Comparison of ENCODE assay signal across 8 cellular contexts in the genomic region with DNA sequence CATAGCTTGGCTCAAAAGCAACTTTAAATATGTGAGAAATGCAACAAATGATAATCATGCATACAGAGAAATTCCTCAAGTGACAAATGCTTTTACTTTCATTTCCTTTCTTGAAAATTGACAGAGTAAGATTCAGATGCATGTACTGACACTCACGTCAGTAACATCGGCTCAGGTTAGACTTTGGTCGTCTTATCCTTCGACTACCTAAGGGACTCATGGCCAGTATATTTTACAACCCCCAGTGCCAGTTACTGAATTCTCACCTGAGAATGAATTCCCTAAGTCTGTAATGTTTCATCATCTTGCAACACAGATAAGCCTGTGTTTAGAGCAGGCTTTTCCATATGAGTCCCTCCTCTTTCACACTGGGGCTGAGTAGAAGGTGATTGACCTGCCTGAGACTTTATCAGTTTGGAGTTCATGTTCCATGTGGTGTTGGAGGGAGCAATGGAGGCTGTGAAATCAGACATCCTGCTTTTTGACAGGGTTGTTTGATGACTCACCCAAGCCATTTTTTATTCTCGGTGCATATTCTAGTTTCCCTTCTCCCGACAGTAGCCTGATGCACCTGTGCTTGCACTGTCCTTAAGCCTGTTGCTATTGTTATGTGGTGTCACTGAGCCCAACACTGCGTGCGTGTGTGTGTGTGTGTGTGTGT. TPM values are rescaled to one million over a fixed set of nuclear protein-coding genes. Genes with fewer than 3 reads are reported as not detected.
DNase-seq lines count a peak whose midpoint lies in the region; ATAC-seq and TF ChIP-seq lines count a peak whose summit lies in the region.

No MANE protein-coding gene starts in this region.

- H3K9me3 Mint-ChIP-seq in neural progenitor cell: peaks cover 2% of the 10 kb centered on the region

- POLR2A ChIA-PET in GM10248 (lab: Yijun Ruan, JAX): no interaction called here

- 43 to 65% (median 55%) methylated on average over 8 of the region's 8 CpGs for WGBS in stomach, 5 donors

- DNase-seq in GM10248 (ENCODE audit: extremely low spot score) (peak; percentile 36), HT-29 (ENCODE audit: low spot score) (peak; percentile 28), adipocyte (ENCODE audit: low read depth) (peak; percentile 41), neural progenitor cell (ENCODE audit: low spot score) (peak; percentile 6), stomach (no peak), NCI-H1048 (lab: John Stamatoyannopoulos, UW) (no peak)

- CTCF ChIA-PET in GM10248 (lab: Yijun Ruan, JAX): interaction anchor here (1.5 kb wide), 1 partner anchor 10 kb away, joined by 5 read pairs; no protein-coding TSS in a partner anchor

- H3K27me3 Mint-ChIP-seq in neural progenitor cell (ENCODE audit: insufficient read depth, low read depth): peaks cover 8% of the 10 kb centered on the region

- H3F3A ChIP-seq in neural progenitor cell (ENCODE audit: low read depth): no peaks in the 10 kb centered on the region

- H3K36me3 Mint-ChIP-seq in neural progenitor cell: peaks cover 1% of the 10 kb centered on the region

- no peak for TF ChIP-seq POLR2A in stomach (IDR thresholded peaks at IDR 0.05)

- H3K27me3 ChIP-seq in adipocyte (replicated peaks; ENCODE audit: control insufficient read depth, insufficient read depth, low read length) (no peaks in the 10 kb centered on the region), neural progenitor cell (no peaks in the 10 kb centered on the region), stomach (no peaks in the 10 kb centered on the region)

- H3K4me3 ChIP-seq in adipocyte (ENCODE audit: low read length) (no peak overlapping the region), neural progenitor cell (no peak overlapping the region), stomach (no peak overlapping the region)

- TF ChIP-seq EP300 in stomach (IDR thresholded peaks at IDR 0.05): no peak

- H3K4me3 Mint-ChIP-seq in neural progenitor cell: no peak overlapping the region

- no peak for TF ChIP-seq CTCF in GM10248 (IDR thresholded peaks at IDR 0.05; ENCODE audit: control extremely low read depth, extremely low read depth, low read depth, missing control alignments)
- no peak for TF ChIP-seq CTCF in neural progenitor cell (IDR thresholded peaks at IDR 0.05)
- no peak for TF ChIP-seq CTCF in stomach (IDR thresholded peaks at IDR 0.05)

- H3K4me2 ChIP-seq in neural progenitor cell: no peak overlapping the region

- H3K79me2 ChIP-seq in neural progenitor cell (ENCODE audit: low read depth): no peaks in the 10 kb centered on the region

- H3K9me3 ChIP-seq in adipocyte (ENCODE audit: control insufficient read depth, low read length): no peaks in the 10 kb centered on the region
- no peaks in the 10 kb centered on the region for H3K9me3 ChIP-seq in neural progenitor cell (ENCODE audit: low read depth)
- H3K9me3 ChIP-seq in stomach: no peaks in the 10 kb centered on the region

- peaks cover 3% of the 10 kb centered on the region for H3K4me1 Mint-ChIP-seq in neural progenitor cell

- no peaks in the 10 kb centered on the region for H3K36me3 ChIP-seq in adipocyte (ENCODE audit: control insufficient read depth, insufficient read depth, low read length, severe bottlenecking)
- H3K36me3 ChIP-seq in neural progenitor cell: no peaks in the 10 kb centered on the region
- no peaks in the 10 kb centered on the region for H3K36me3 ChIP-seq in stomach

- no peak overlapping the region for H2AFZ ChIP-seq in neural progenitor cell (replicated peaks)

- peaks cover 17% of the 10 kb centered on the region for H3K4me1 ChIP-seq in adipocyte (ENCODE audit: control insufficient read depth, insufficient read depth, low read length)
- no peaks in the 10 kb centered on the region for H3K4me1 ChIP-seq in neural progenitor cell
- peaks cover 0 to 8% (median 2%) of the 10 kb centered on the region in 4 donors for H3K4me1 ChIP-seq in stomach

- no peaks in the 10 kb centered on the region for H4K20me1 ChIP-seq in neural progenitor cell (ENCODE audit: low read depth)

- no peak overlapping the region for H3K27ac Mint-ChIP-seq in neural progenitor cell

- H3K27ac ChIP-seq in neural progenitor cell: no peak overlapping the region
- peak overlapping the region in 1 of 5 donors; percentile 52 for H3K27ac ChIP-seq in stomach

- intact Hi-C loops in stomach (cut with DNase I; ENCODE audit: low total_unique reads): no loop called here

- H3K9ac ChIP-seq in adipocyte (ENCODE audit: low read length): no peak overlapping the region
- no peak overlapping the region for H3K9ac ChIP-seq in neural progenitor cell

- ATAC-seq in GM21360 (IDR thresholded peaks at IDR 0.05; ENCODE audit: unreplicated experiment) (peak; percentile 31), HG03565 (IDR thresholded peaks at IDR 0.05; ENCODE audit: unreplicated experiment) (no peak)

RNA-seq across cellular contexts. Expression of gene ATP8B1, which starts 30.5 kb away (rescaled TPM):
- 25.8 and 34.0 TPM in 2 replicates for total RNA-seq in HT-29 (2014; rRNA removed; shearing (Covaris generic))
- total RNA-seq in neural progenitor cell (ENCODE audit: low replicate concordance): 0.03 and 0.15 TPM in 2 replicates
- total RNA-seq in stomach: 100 to 1,000 TPM in 3 of 5 donors, 10 to 100 TPM in 2; 29.0 to 189 (median 107) TPM
- 10 to 100 TPM; 14.4 to 25.2 (median 14.9) TPM for polyA plus RNA-seq in stomach

Comparison
In these comparisons a context has a peak if more than half of its experiments do, and no peak if none do; other contexts are left out.
1. DNase-seq: peak in GM10248 (single experiment), HT-29 (single experiment), adipocyte (single experiment) and neural progenitor cell (single experiment); none in stomach (single experiment) and NCI-H1048 (single experiment).
2. RNA of gene ATP8B1, which starts 30.5 kb away (total RNA-seq): 29.0 to 189 TPM in stomach and 25.8 to 34.0 TPM in HT-29; 0.03 to 0.15 TPM in neural progenitor cell; every median in the first group is over 10 times any median in the second.